In the genomic region with DNA sequence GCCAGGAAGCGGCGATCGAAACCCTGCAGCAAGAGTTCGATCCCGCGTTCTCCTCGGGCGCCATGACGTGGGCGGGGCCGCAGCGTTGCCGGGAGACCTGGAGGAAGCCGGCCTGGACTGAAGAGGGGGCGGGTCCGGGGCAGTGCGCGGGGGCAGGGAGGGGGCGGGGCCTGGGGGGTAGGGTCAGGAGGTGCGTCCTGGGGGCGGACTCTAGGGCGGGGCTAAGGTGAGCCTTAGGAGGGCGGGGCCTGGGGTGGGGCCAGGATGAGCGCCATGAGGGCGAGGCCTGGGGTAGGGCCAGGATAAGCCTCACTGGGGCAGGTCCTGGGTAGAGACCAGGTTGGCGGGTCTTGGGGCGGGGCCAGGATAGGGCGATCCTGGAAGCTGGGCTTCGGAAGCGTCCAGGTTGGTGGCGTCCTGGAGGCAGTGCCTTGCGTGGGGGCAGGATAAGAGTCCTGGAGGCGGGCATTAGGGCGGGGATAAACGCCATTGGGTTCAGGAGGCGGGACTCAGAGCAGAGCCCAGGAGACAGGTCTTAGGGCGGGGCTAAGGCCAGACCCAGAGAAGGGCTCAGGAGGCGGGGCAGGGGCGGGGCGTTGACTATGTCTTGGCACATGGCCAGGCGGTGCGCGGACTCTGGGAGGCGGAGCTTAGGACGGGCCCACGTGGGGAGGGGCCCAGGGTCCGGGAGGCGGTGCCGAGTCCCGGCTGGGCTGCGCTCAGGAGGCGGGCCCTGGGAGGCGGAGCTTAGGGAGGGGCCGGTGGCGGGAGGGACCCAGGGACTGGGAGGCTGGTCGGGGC, we compare ENCODE assay signal across 8 cellular contexts. TPM values are rescaled to one million over a fixed set of nuclear protein-coding genes. Genes with fewer than 3 reads are reported as not detected.
DNase-seq lines count a peak whose midpoint lies in the region; ATAC-seq, FAIRE-seq and TF ChIP-seq lines count a peak whose summit lies in the region.
"Not testable (repeated sequence)": the region's sequence is repeated elsewhere in the genome, so short reads cannot be mapped to it uniquely, and the experiment has no call there.

No MANE protein-coding gene starts in this region.

- H3K9ac ChIP-seq in kidney (ENCODE audit: low read length in 2 of 2), result peak overlapping the region in 1 of 2 donors; percentile 51

- not testable (repeated sequence) for H3K9me3 ChIP-seq in kidney (ENCODE audit: control insufficient read depth in 1 of 2, low read length in 2 of 2)

- intact Hi-C loops in kidney (cut with DNase I), result not testable (repeated sequence)

- not testable (repeated sequence) for H3K27me3 Mint-ChIP-seq in chondrocyte (ENCODE audit: low read depth)

- H3K4me1 Mint-ChIP-seq in chondrocyte (ENCODE audit: low read depth), result peaks cover 12% of the 10 kb centered on the region

- H3K4me1 ChIP-seq in kidney (ENCODE audit: control insufficient read depth in 1 of 2, insufficient read depth in 1 of 2, low read depth in 1 of 2, low read length in 2 of 2), result not testable (repeated sequence)

- peak; percentile 77 for ATAC-seq in HG03457 (IDR thresholded peaks at IDR 0.05; ENCODE audit: unreplicated experiment)

- not testable (repeated sequence) for TF ChIP-seq CTCF in chondrocyte (IDR thresholded peaks at IDR 0.05); kidney (IDR thresholded peaks at IDR 0.05; ENCODE audit: borderline replicate concordance, extremely low read depth, insufficient read depth)

- peak overlapping the region; percentile 71 to 73 for H3K4me3 ChIP-seq in kidney (ENCODE audit: low read length in 2 of 2)

- H3K36me3 ChIP-seq in kidney (ENCODE audit: control insufficient read depth in 1 of 2, insufficient read depth in 2 of 2, low read length in 2 of 2), result not testable (repeated sequence)

- H3K4me3 Mint-ChIP-seq in chondrocyte (ENCODE audit: unreplicated experiment), result peak overlapping the region; percentile 88

- H3K27ac ChIP-seq in kidney (ENCODE audit: low read depth in 2 of 2, low read length in 2 of 2), result peak overlapping the region; percentile 63 to 81

- peak; percentile 99 for FAIRE-seq in kidney (lab: Jason Lieb, UNC)

- H3K27ac Mint-ChIP-seq in chondrocyte (ENCODE audit: unreplicated experiment), result peak overlapping the region; percentile 93

- not testable (repeated sequence) for H3K36me3 Mint-ChIP-seq in chondrocyte (ENCODE audit: low read depth)

- DNase-seq in AG08396 (ENCODE audit: low spot score), result peak; percentile 90
- peak; percentile 91 to 96 for DNase-seq in NCI-H526 (lab: John Stamatoyannopoulos, UW)
- DNase-seq in activated CD4-positive, alpha-beta T cell treated with anti-CD3 and anti-CD28 coated beads for 4 hours, result peak; percentile 98 to 100
- DNase-seq in chondrocyte (ENCODE audit: low spot score), result peak; percentile 99
- peak; percentile 99 for DNase-seq in kidney
- peak; percentile 99 to 100 for DNase-seq in stimulated activated CD4-positive, alpha-beta T cell treated with anti-CD3 and anti-CD28 coated beads, Interleukin-12 subunit alpha, Interleukin-12 subunit beta, amount 100 ng/mL, for 24 hours (ENCODE audit: low read depth in 2 of 2)

- not testable (repeated sequence) for H3K9me3 Mint-ChIP-seq in chondrocyte (ENCODE audit: low read depth)

- TF ChIP-seq POLR2A in GM19099 (IDR thresholded peaks at IDR 0.05; ENCODE audit: extremely low read depth, insufficient read length, low read depth), result peak; percentile 42

RNA-seq across cellular contexts. Expression of a gene that starts 15.7 kb away (rescaled TPM):
- total RNA-seq in chondrocyte (not detected in 3 replicates), kidney (0.54 TPM)
- 0.80 TPM for polyA plus RNA-seq in kidney (ENCODE audit: insufficient read depth, low read depth, low replicate concordance)

Comparison
In these comparisons a context has a peak if more than half of its experiments do, and no peak if none do; other contexts are left out.
1. Peak in every context shown above with its lines: DNase-seq, ATAC-seq, H3K4me3 ChIP-seq and H3K27ac ChIP-seq.